8 cellular contexts compared by ENCODE assay signal in the genomic region with DNA sequence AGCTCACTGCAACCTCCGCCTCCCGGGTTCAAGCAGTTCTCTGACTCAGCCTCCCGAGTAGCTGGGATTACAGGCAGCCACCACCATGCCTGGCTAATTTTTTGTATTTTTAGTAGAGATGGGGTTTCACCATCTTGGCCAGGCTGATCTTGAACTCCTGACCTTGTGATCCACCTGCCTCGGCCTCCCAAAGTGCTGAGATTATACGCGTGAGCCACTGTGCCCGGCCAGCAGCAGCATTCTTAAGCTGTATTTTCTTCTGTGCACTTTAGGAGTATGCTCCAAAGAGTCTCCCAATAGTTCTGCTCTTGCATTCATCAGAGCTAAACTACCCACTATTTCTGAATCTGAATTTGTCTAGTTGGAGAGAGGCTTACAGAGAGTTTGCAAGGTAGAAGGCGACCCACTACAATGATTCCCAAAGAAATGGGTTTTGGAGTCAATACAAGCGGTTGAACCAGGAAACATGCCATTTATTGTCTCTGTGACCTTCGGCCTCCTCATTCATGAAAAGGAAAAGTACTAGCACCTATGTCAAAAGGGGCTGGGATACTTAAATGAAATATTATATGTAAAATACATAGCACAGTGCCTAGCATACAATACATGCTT.
DNase-seq lines count a peak whose midpoint lies in the region; ATAC-seq, FAIRE-seq and TF ChIP-seq lines count a peak whose summit lies in the region.
"Not testable (repeated sequence)": the region's sequence is repeated elsewhere in the genome, so short reads cannot be mapped to it uniquely, and the experiment has no call there.

No MANE protein-coding gene starts in this region.

- not testable (repeated sequence) for H3K27me3 Mint-ChIP-seq in type B pancreatic cell

- not testable (repeated sequence) for H3K79me2 ChIP-seq in hepatocyte; HepG2 (ENCODE audit: insufficient read depth, low read length)

- H3K4me1 ChIP-seq in HUES48 (ENCODE audit: control insufficient read depth, insufficient read depth, low read length); hepatocyte (ENCODE audit: insufficient read depth); mucosa of descending colon (ENCODE audit: low read depth): not testable (repeated sequence)
- H3K4me1 ChIP-seq in body of pancreas = peaks cover 67% of the 10 kb centered on the region
- H3K4me1 ChIP-seq in HepG2 (ENCODE audit: insufficient read depth, low read length) = peaks cover 94% of the 10 kb centered on the region

- H3K4me3 ChIP-seq in HUES48 (ENCODE audit: low read depth, low read length); body of pancreas; hepatocyte; mucosa of descending colon: not testable (repeated sequence)
- H3K4me3 ChIP-seq in HepG2 (replicated peaks in 1 of 3; ENCODE audit: insufficient read depth in 1 of 3, low read depth in 2 of 3, low read length in 3 of 3) = peak overlapping the region; percentile 24 to 54 (median 53)

- H3K27ac Mint-ChIP-seq in type B pancreatic cell = peak overlapping the region; percentile 73

- H3K27ac ChIP-seq in HUES48 (ENCODE audit: low read depth, low read length) (peak overlapping the region; percentile 59), body of pancreas (peak overlapping the region; percentile 66 to 84 (median 75)), hepatocyte (peak overlapping the region; percentile 72), HepG2 (ENCODE audit: extremely low read length, insufficient read depth, low read length) (peak overlapping the region; percentile 96)

- TF ChIP-seq POLR2A in body of pancreas (IDR thresholded peaks at IDR 0.05) = not testable (repeated sequence)
- peak; percentile 62 to 77 for TF ChIP-seq POLR2A in HepG2 (IDR thresholded peaks at IDR 0.05; ENCODE audit: insufficient read depth in 1 of 2, low read depth in 2 of 2, low read length in 2 of 2)

- peak; percentile 50 for FAIRE-seq in HepG2 (lab: Jason Lieb, UNC)

- peaks cover 24% of the 10 kb centered on the region for H3K4me1 Mint-ChIP-seq in type B pancreatic cell (ENCODE audit: unreplicated experiment)

- not testable (repeated sequence) for H3K27me3 ChIP-seq in HUES48 (ENCODE audit: control insufficient read depth, insufficient read depth, low read length); body of pancreas; hepatocyte; HepG2 (ENCODE audit: control insufficient read depth in 1 of 2, insufficient read depth in 2 of 2, low read length in 2 of 2)

- 40 to 42% methylated on average over 10 of the region's 10 CpGs for WGBS in body of pancreas, 2 donors
- WGBS in hepatocyte (ENCODE audit: low lambda C conversion rate, missing lambda C conversion rate) = 65% methylated on average over 10 of the region's 10 CpGs
- WGBS in HepG2 (ENCODE audit: low lambda C conversion rate) = 5% methylated on average over 10 of the region's 10 CpGs

- DNase-seq in DMS53 (lab: John Stamatoyannopoulos, UW) = peak; percentile 83
- not testable (repeated sequence) for DNase-seq in body of pancreas; hepatocyte (ENCODE audit: low spot score); type B pancreatic cell (ENCODE audit: extremely low spot score, unreplicated experiment)
- peak; percentile 97 for DNase-seq in HepG2 (ENCODE audit: low spot score)
- peak in 2 of 3 donors; percentile 29 to 49 for DNase-seq in mucosa of descending colon
- DNase-seq in renal cortical epithelial cell (ENCODE audit: low read depth) = peak; percentile 52

- H3K9me3 ChIP-seq in HUES48 (ENCODE audit: control insufficient read depth, insufficient read depth, low read length); body of pancreas; hepatocyte (ENCODE audit: low read depth); HepG2 (ENCODE audit: low read length); mucosa of descending colon: not testable (repeated sequence)

- ATAC-seq in body of pancreas = peak; percentile 34
- peak; percentile 73 for ATAC-seq in HepG2
- ATAC-seq in mucosa of descending colon = peak; percentile 81

- intact Hi-C loops in body of pancreas (cut with DNase I) = not testable (repeated sequence)
- intact Hi-C loops in HepG2 (cut with micrococcal nuclease; ENCODE audit: unreplicated experiment) (loop anchor here (1.0 to 2.0 kb wide), 3 partner anchors 17 to 110 kb away; a partner anchor contains a TSS), mucosa of descending colon (cut with DNase I, micrococcal nuclease) (loop anchor here (10.0 kb wide), 2 partner anchors 146 to 156 kb away; no protein-coding TSS in a partner anchor)

- H4K20me1 ChIP-seq in hepatocyte (ENCODE audit: insufficient read depth, poor library complexity, severe bottlenecking); HepG2 (ENCODE audit: insufficient read depth, low read length): not testable (repeated sequence)

- CTCF ChIA-PET in HepG2 (lab: Yijun Ruan, JAX; ENCODE audit: low intra/inter-chr PET ratio, low total read pairs) = interaction anchor here (2.2 to 2.6 kb wide), 2 partner anchors 14 to 17 kb away, joined by 6 to 7 read pairs; no protein-coding TSS in a partner anchor

- not testable (repeated sequence) for TF ChIP-seq CTCF in body of pancreas (IDR thresholded peaks at IDR 0.05); hepatocyte (IDR thresholded peaks at IDR 0.05; ENCODE audit: poor library complexity); HepG2 (CRISPR knock-in tag; IDR thresholded peaks at IDR 0.05); mucosa of descending colon (IDR thresholded peaks at IDR 0.05); type B pancreatic cell (conservative IDR thresholded peaks at IDR 0.05)

- POLR2A ChIA-PET in HepG2 (lab: Yijun Ruan, JAX) = interaction anchor here (0.6 to 1.4 kb wide), 3 partner anchors 17 to 89 kb away, joined by 3 to 8 read pairs (median 3); a partner anchor contains a TSS

- peak in 1 of 2 experiments; percentile 81; a peak in 2 of 4 replicates for TF ChIP-seq EP300 in HepG2 (IDR thresholded peaks at IDR 0.05; ENCODE audit: low read depth in 2 of 2, low read length in 2 of 2)
- TF ChIP-seq EP300 in HepG2 (CRISPR knock-in tag; IDR thresholded peaks at IDR 0.05; ENCODE audit: borderline replicate concordance) = peak; percentile 32; the same call in 1 of the 2 replicates

- in situ Hi-C loops in HepG2 (cut with HindIII; ENCODE audit: extremely low pct_ligation_motif_present, low pct_unique_long_range_greater_than_20kb) = loop anchor here (5.0 kb wide), 1 partner anchor 143 kb away; no protein-coding TSS in a partner anchor

- not testable (repeated sequence) for H3K36me3 ChIP-seq in HUES48 (ENCODE audit: control insufficient read depth, insufficient read depth, low read length); body of pancreas (replicated peaks in 1 of 2; ENCODE audit: insufficient read depth in 1 of 2, low read depth in 2 of 2); hepatocyte (replicated peaks; ENCODE audit: insufficient read depth, low read depth); HepG2 (replicated peaks in 1 of 2; ENCODE audit: control insufficient read depth in 1 of 2, insufficient read depth in 2 of 2, low read length in 2 of 2); mucosa of descending colon (ENCODE audit: low read depth)

- H3K4me2 ChIP-seq in hepatocyte = peak overlapping the region; percentile 55
- H3K4me2 ChIP-seq in HepG2 (ENCODE audit: low read depth, low read length) = peak overlapping the region; percentile 80

- H3K9me2 ChIP-seq in hepatocyte (replicated peaks; ENCODE audit: insufficient read depth) = not testable (repeated sequence)

- not testable (repeated sequence) for BruUV-seq in HepG2 (replicated peaks; lab: Mats Ljungman, UMichigan)

- H2AFZ ChIP-seq in hepatocyte; HepG2 (ENCODE audit: low read length): not testable (repeated sequence)

- H3K4me3 Mint-ChIP-seq in type B pancreatic cell = not testable (repeated sequence)

- H3K36me3 Mint-ChIP-seq in type B pancreatic cell = not testable (repeated sequence)

- H3K9ac ChIP-seq in HUES48 (ENCODE audit: low read depth, low read length) = not testable (repeated sequence)
- H3K9ac ChIP-seq in HepG2 (ENCODE audit: insufficient read depth, low read depth, low read length) = peak overlapping the region; percentile 79

- not testable (repeated sequence) for H3K9me3 Mint-ChIP-seq in type B pancreatic cell

- TF ChIP-seq RAD21 in HepG2 (CRISPR knock-in tag; IDR thresholded peaks at IDR 0.05) = peak; percentile 31; the same call in 1 of the 2 replicates

TF ChIP-seq in HepG2, 621 proteins besides CTCF, POLR2A, EP300 and RAD21 (continues in another document):
- TF ChIP-seq, protein P1, sequence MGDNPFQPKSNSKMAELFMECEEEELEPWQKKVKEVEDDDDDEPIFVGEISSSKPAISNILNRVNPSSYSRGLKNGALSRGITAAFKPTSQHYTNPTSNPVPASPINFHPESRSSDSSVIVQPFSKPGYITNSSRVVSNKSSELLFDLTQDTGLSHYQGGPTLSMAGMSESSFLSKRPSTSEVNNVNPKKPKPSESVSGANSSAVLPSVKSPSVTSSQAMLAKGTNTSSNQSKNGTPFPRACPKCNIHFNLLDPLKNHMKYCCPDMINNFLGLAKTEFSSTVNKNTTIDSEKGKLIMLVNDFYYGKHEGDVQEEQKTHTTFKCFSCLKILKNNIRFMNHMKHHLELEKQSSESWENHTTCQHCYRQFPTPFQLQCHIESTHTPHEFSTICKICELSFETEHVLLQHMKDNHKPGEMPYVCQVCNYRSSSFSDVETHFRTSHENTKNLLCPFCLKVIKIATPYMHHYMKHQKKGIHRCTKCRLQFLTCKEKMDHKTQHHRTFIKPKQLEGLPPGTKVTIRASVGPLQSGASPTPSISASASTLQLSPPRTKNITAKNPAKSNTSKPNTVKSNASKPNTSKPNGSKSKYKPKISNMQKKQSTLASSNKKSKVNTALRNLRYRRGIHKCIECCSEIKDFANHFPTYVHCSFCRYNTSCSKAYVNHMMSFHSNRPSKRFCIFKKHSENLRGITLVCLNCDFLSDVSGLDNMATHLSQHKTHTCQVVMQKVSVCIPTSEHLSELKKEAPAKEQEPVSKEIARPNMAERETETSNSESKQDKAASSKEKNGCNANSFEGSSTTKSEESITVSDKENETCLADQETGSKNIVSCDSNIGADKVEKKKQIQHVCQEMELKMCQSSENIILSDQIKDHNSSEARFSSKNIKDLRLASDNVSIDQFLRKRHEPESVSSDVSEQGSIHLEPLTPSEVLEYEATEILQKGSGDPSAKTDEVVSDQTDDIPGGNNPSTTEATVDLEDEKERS (CRISPR knock-in tag; IDR thresholded peaks at IDR 0.05) = peak; percentile 67; the same call in 1 of the 2 replicates
- peak; percentile 65; the same call in 1 of the 2 replicates for TF ChIP-seq RXRB (CRISPR knock-in tag; IDR thresholded peaks at IDR 0.05; ENCODE audit: borderline replicate concordance)
- peak; percentile 60 for TF ChIP-seq ELF1 (CRISPR knock-in tag; IDR thresholded peaks at IDR 0.05)
